Comparison of ENCODE assay signal across 8 cellular contexts in the genomic region with DNA sequence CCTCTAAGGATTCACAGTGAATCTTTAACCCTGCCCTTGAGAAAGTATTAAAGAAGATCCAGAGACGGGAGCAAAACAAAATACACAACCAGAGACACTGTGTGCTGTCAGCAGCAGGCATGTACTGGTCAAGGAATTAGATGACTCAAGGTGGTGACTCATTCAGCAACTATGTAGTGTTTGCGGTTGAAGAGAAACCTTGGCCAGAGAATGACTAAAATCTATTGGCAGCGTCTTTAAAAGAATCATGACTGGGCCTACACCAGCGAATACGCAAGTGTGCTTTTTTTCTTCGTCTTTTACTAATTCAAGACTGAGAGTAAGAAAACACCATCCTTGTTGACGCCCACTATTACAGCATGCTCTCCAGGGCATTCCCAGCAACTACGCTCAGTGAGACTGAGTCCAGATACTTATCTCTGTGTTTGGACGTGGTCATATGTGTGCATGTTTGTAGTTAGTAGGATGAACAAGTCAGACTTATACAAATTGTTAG.
DNase-seq lines count a peak whose midpoint lies in the region; ATAC-seq, FAIRE-seq and TF ChIP-seq lines count a peak whose summit lies in the region.

No MANE protein-coding gene starts in this region.

- peak overlapping the region; percentile 22 for H3K4me3 Mint-ChIP-seq in Calu3 (ENCODE audit: low read depth, unreplicated experiment)
- no peak overlapping the region for H3K4me3 Mint-ChIP-seq in activated naive CD4-positive, alpha-beta T cell treated with anti-CD3 and anti-CD28 coated beads, Interleukin-2, amount 10 ng/mL, durations not matched to agents 7 days and 5 days

- ATAC-seq in GM19351 (IDR thresholded peaks at IDR 0.05; ENCODE audit: unreplicated experiment) (peak; percentile 100), HG03139 (IDR thresholded peaks at IDR 0.05; ENCODE audit: unreplicated experiment) (peak; percentile 100)

- H2BK12ac ChIP-seq in H1 (ENCODE audit: low read depth, low read length) = peak overlapping the region; percentile 55; the same call in 1 of the 2 replicates

- WGBS in H1 (ENCODE audit: extremely low coverage in 1 of 2, insufficient coverage in 1 of 2, insufficient read length in 1 of 2, insufficient replicate concordance in 2 of 2, low coverage in 1 of 2, low lambda C conversion rate in 2 of 2, missing lambda C conversion rate in 1 of 2), 2 experiments = 34% methylated on average over 9 of the region's 9 CpGs; no CpG with 5 or more reads in 1 of the 2 experiments
- WGBS in mesendoderm (ENCODE audit: extremely low coverage, insufficient coverage, low lambda C conversion rate) = no CpG with 5 or more reads among the region's 9 CpGs

- no peaks in the 10 kb centered on the region for H3K79me1 ChIP-seq in H1 (ENCODE audit: low read depth, low read length)
- no peaks in the 10 kb centered on the region for H3K79me1 ChIP-seq in mesendoderm (ENCODE audit: low read length)

- H3K27me3 Mint-ChIP-seq in Calu3 (ENCODE audit: unreplicated experiment) = no peaks in the 10 kb centered on the region
- H3K27me3 Mint-ChIP-seq in activated naive CD4-positive, alpha-beta T cell treated with anti-CD3 and anti-CD28 coated beads, Interleukin-2, amount 10 ng/mL, durations not matched to agents 7 days and 5 days = no peaks in the 10 kb centered on the region

- H3K23me2 ChIP-seq in H1 (ENCODE audit: low read depth, low read length) = no peaks in the 10 kb centered on the region

- no peak overlapping the region for H3K14ac ChIP-seq in H1 (ENCODE audit: insufficient read length)

- no peak for TF ChIP-seq CTCF in Calu3 (IDR thresholded peaks at IDR 0.05; ENCODE audit: unreplicated experiment)
- no peak for TF ChIP-seq CTCF in H1 (IDR thresholded peaks at IDR 0.05; ENCODE audit: control extremely low read depth in 1 of 3, insufficient read depth in 1 of 3, low read depth in 1 of 3, low read length in 3 of 3)
- TF ChIP-seq CTCF in vagina (IDR thresholded peaks at IDR 0.05) = no peak

- H3K27ac Mint-ChIP-seq in Calu3 (ENCODE audit: unreplicated experiment) = peak overlapping the region; percentile 64
- H3K27ac Mint-ChIP-seq in activated naive CD4-positive, alpha-beta T cell treated with anti-CD3 and anti-CD28 coated beads, Interleukin-2, amount 10 ng/mL, durations not matched to agents 7 days and 5 days = no peak overlapping the region

- H3K56ac ChIP-seq in H1 (replicated peaks; ENCODE audit: insufficient read length, low read depth, low read length) (no peak overlapping the region), mesendoderm (ENCODE audit: low read length) (peak overlapping the region; percentile 63)

- H3K9ac ChIP-seq in H1 (replicated peaks in 1 of 4; ENCODE audit: extremely low read depth in 1 of 4, low read depth in 3 of 4, low read length in 3 of 4) = no peak overlapping the region; a peak in 2 of 7 replicates
- no peak overlapping the region for H3K9ac ChIP-seq in mesendoderm (ENCODE audit: low read length)

- H3K4me1 ChIP-seq in H1 (replicated peaks in 1 of 4; ENCODE audit: control insufficient read depth in 3 of 4, insufficient read depth in 4 of 4, low read length in 3 of 4) = peaks cover 1 to 15% (median 6%) of the 10 kb centered on the region in 4 experiments; a peak in 6 of 7 replicates
- H3K4me1 ChIP-seq in mesendoderm (ENCODE audit: control insufficient read depth, low read depth, low read length) = peaks cover 4% of the 10 kb centered on the region
- H3K4me1 ChIP-seq in vagina = peaks cover 15% of the 10 kb centered on the region

- no TSS peak for BruUV-seq in Calu3 (replicated peaks; lab: Mats Ljungman, UMichigan)

- H4K8ac ChIP-seq in H1 (ENCODE audit: extremely low read depth, insufficient read depth, low read length) = no peak overlapping the region
- no peak overlapping the region for H4K8ac ChIP-seq in mesendoderm (ENCODE audit: low read depth, low read length)

- peak in 1 of 2 experiments; percentile 33; a peak in 1 of 3 replicates for TF ChIP-seq POLR2A in H1 (IDR thresholded peaks at IDR 0.05; ENCODE audit: control extremely low read depth in 1 of 2, low read depth in 2 of 2, low read length in 2 of 2)
- TF ChIP-seq POLR2A in vagina (IDR thresholded peaks at IDR 0.05) = no peak

- CTCF ChIA-PET in Calu3 (lab: Charles Lee) (interaction anchor here (0.6 kb wide), 1 partner anchor 14 kb away, joined by 3 read pairs; no protein-coding TSS in a partner anchor), H1 (lab: Charles Lee; ENCODE audit: partially characterized antibody) (interaction anchor here (0.8 to 1.5 kb wide), 3 partner anchors 23 to 64 kb away, joined by 4 to 5 read pairs (median 4); no protein-coding TSS in a partner anchor)
- CTCF ChIA-PET in activated naive CD4-positive, alpha-beta T cell treated with anti-CD3 and anti-CD28 coated beads, Interleukin-2, amount 10 ng/mL, durations not matched to agents 7 days and 5 days (lab: Charles Lee) = interaction anchor here (0.6 to 1.1 kb wide), 2 partner anchors 24 to 110 kb away, joined by 3 read pairs; no protein-coding TSS in a partner anchor

- H2BK120ac ChIP-seq in H1 (replicated peaks; ENCODE audit: low read depth, low read length) = no peak overlapping the region
- H2BK120ac ChIP-seq in mesendoderm (ENCODE audit: low read depth, low read length) = no peak overlapping the region

- H3K18ac ChIP-seq in H1 (ENCODE audit: extremely low read depth, low read length) = no peak overlapping the region
- H3K18ac ChIP-seq in mesendoderm (ENCODE audit: low read length) = no peak overlapping the region

- no peaks in the 10 kb centered on the region for H3K36me3 Mint-ChIP-seq in Calu3 (ENCODE audit: insufficient read depth, unreplicated experiment)
- H3K36me3 Mint-ChIP-seq in activated naive CD4-positive, alpha-beta T cell treated with anti-CD3 and anti-CD28 coated beads, Interleukin-2, amount 10 ng/mL, durations not matched to agents 7 days and 5 days = no peaks in the 10 kb centered on the region

- peaks cover 3% of the 10 kb centered on the region for H3K9me3 Mint-ChIP-seq in Calu3 (ENCODE audit: low read depth, unreplicated experiment)
- H3K9me3 Mint-ChIP-seq in activated naive CD4-positive, alpha-beta T cell treated with anti-CD3 and anti-CD28 coated beads, Interleukin-2, amount 10 ng/mL, durations not matched to agents 7 days and 5 days = no peaks in the 10 kb centered on the region

- DNase-seq in Calu3 = peak; percentile 82
- peak; percentile 99 for DNase-seq in RKO (ENCODE audit: low spot score)
- DNase-seq in H1 (ENCODE audit: low read depth in 1 of 2, low spot score in 2 of 2) = peak in 1 of 2 experiments; percentile 27
- DNase-seq in mesendoderm = peak; percentile 98
- peak in 1 of 2 donors; percentile 98 for DNase-seq in vagina (ENCODE audit: extremely low spot score in 2 of 2)
- DNase-seq in activated naive CD4-positive, alpha-beta T cell treated with anti-CD3 and anti-CD28 coated beads, Interleukin-2, amount 10 ng/mL, durations not matched to agents 7 days and 5 days = no peak

- H2BK15ac ChIP-seq in H1 (ENCODE audit: low read length) = no peak overlapping the region
- no peak overlapping the region for H2BK15ac ChIP-seq in mesendoderm (replicated peaks; ENCODE audit: low read depth)

- no peak overlapping the region for H4K91ac ChIP-seq in H1 (replicated peaks; ENCODE audit: insufficient read length, low read length)

- POLR2A ChIA-PET in H1 (lab: Charles Lee; ENCODE audit: partially characterized antibody) = interaction anchor here (1.0 to 1.2 kb wide), 2 partner anchors 70 to 71 kb away, joined by 3 read pairs; no protein-coding TSS in a partner anchor

- no peak overlapping the region; the same call in 1 of the 2 replicates for H2BK20ac ChIP-seq in H1 (ENCODE audit: low read length)

- H3K27ac ChIP-seq in H1 (ENCODE audit: low read depth, low read length) = no peak overlapping the region
- H3K27ac ChIP-seq in mesendoderm (ENCODE audit: low read depth, low read length) = no peak overlapping the region
- H3K27ac ChIP-seq in vagina = peak overlapping the region; percentile 49

- peak overlapping the region; percentile 10 to 52; a peak in 2 of 4 replicates for H3K4me2 ChIP-seq in H1 (ENCODE audit: insufficient read depth in 1 of 2, low read depth in 2 of 2, low read length in 2 of 2)
- H3K4me2 ChIP-seq in mesendoderm (ENCODE audit: low read length) = no peak overlapping the region

- H3K4me1 Mint-ChIP-seq in Calu3 (ENCODE audit: low read depth, unreplicated experiment) = peaks cover 14% of the 10 kb centered on the region
- H3K4me1 Mint-ChIP-seq in activated naive CD4-positive, alpha-beta T cell treated with anti-CD3 and anti-CD28 coated beads, Interleukin-2, amount 10 ng/mL, durations not matched to agents 7 days and 5 days = peaks cover 17% of the 10 kb centered on the region

- H3K36me3 ChIP-seq in H1 (ENCODE audit: control insufficient read depth in 2 of 4, insufficient read depth in 4 of 4, low read length in 3 of 4) (no peaks in the 10 kb centered on the region), mesendoderm (ENCODE audit: control insufficient read depth, insufficient read depth, low read length) (no peaks in the 10 kb centered on the region), vagina (no peaks in the 10 kb centered on the region)

- H3K4ac ChIP-seq in H1 (replicated peaks; ENCODE audit: insufficient read length, low read depth, low read length) = no peak overlapping the region
- no peak overlapping the region for H3K4ac ChIP-seq in mesendoderm (ENCODE audit: low read depth, low read length)

- peak; percentile 94 for FAIRE-seq in H1 (lab: Jason Lieb, UNC)

- no peaks in the 10 kb centered on the region for H3K9me3 ChIP-seq in H1 (ENCODE audit: insufficient read depth in 2 of 2, low read depth in 1 of 2, low read length in 1 of 2)
- no peaks in the 10 kb centered on the region for H3K9me3 ChIP-seq in vagina

- H3K79me2 ChIP-seq in H1 (ENCODE audit: control insufficient read depth in 1 of 2, insufficient read depth in 2 of 2, low read length in 2 of 2) (no peaks in the 10 kb centered on the region), mesendoderm (ENCODE audit: control insufficient read depth, insufficient read depth, low read length) (no peaks in the 10 kb centered on the region)

- TF ChIP-seq EP300 in H1 (IDR thresholded peaks at IDR 0.05; ENCODE audit: borderline replicate concordance in 1 of 2, low read depth in 2 of 2, low read length in 2 of 2) = no peak

- H3K27me3 ChIP-seq in H1 (replicated peaks in 1 of 4; ENCODE audit: control insufficient read depth in 3 of 4, extremely low read depth in 1 of 4, insufficient read depth in 3 of 4, low read length in 3 of 4) (no peaks in the 10 kb centered on the region), mesendoderm (ENCODE audit: insufficient read depth, low read length, poor library complexity) (no peaks in the 10 kb centered on the region), vagina (no peaks in the 10 kb centered on the region)

- H2BK5ac ChIP-seq in H1 (ENCODE audit: low read depth, low read length) (peak overlapping the region; percentile 19), mesendoderm (ENCODE audit: low read length) (peak overlapping the region; percentile 17)

- intact Hi-C loops in Calu3 (cut with micrococcal nuclease; ENCODE audit: unreplicated experiment) (no loop called here), vagina (cut with DNase I) (no loop called here)

- no peaks in the 10 kb centered on the region for H4K20me1 ChIP-seq in H1 (replicated peaks in 1 of 2; ENCODE audit: control insufficient read depth in 1 of 2, insufficient read depth in 2 of 2, low read length in 2 of 2)

- H3K23ac ChIP-seq in H1 (ENCODE audit: insufficient read length) = no peak overlapping the region
- H3K23ac ChIP-seq in mesendoderm (ENCODE audit: low read length) = no peak overlapping the region

- no peak for TF ChIP-seq RAD21 in H1 (IDR thresholded peaks at IDR 0.05 in 1 of 2, conservative IDR thresholded peaks at IDR 0.05 in 1 of 2; ENCODE audit: low read depth in 2 of 2, low read length in 2 of 2)

- H3K4me3 ChIP-seq in H1 (ENCODE audit: extremely low read depth in 1 of 4, insufficient read depth in 2 of 4, low read depth in 3 of 4, low read length in 4 of 4) = no peak overlapping the region
- H3K4me3 ChIP-seq in mesendoderm (ENCODE audit: low read length) = no peak overlapping the region
- H3K4me3 ChIP-seq in vagina = no peak overlapping the region

- no peak overlapping the region; the same call in 1 of the 2 replicates for H2AK5ac ChIP-seq in H1 (ENCODE audit: low read depth, low read length)
- no peak overlapping the region for H2AK5ac ChIP-seq in mesendoderm (ENCODE audit: low read length)

- no peak overlapping the region for H4K5ac ChIP-seq in H1 (ENCODE audit: insufficient read length, low read depth, low read length)
- H4K5ac ChIP-seq in mesendoderm (ENCODE audit: low read length) = no peak overlapping the region

- H2AFZ ChIP-seq in H1 (ENCODE audit: low read length) = 0 out of 2 replicates have a peak overlapping the region, but pooled peaks have one; percentile 3
